28 cellular contexts compared by ENCODE assay signal in genomic region chr9:130610862-130611689, GRCh38. TPM values are rescaled to one million over a fixed set of nuclear protein-coding genes. Genes with fewer than 3 reads are reported as not detected.
DNase-seq lines count a peak whose midpoint lies in the region; ATAC-seq and TF ChIP-seq lines count a peak whose summit lies in the region.
"Had no signal": no experiment of that assay in that cellular context is flagged by ENCODE, and none has a peak within 500 bp of the region (broad histone marks: within the 10 kb centered on the region; RNA-seq: fewer than 3 reads in every experiment).

No MANE protein-coding gene starts in this region.

- H3K27ac Mint-ChIP-seq in T-helper 17 cell: peak overlapping the region; percentile 69
- H3K27ac Mint-ChIP-seq in endodermal cell: peak overlapping the region; percentile 24
- H3K27ac Mint-ChIP-seq: activated CD8-positive, alpha-beta T cell treated with anti-CD3 and anti-CD28 coated beads for 36 hours; activated T-helper 17 cell treated with anti-CD3 and anti-CD28 coated beads, Interleukin-2, amount 50 U/mL, for 72 hours; immature natural killer cell; mesothelial cell of epicardium; T-cell had no signal

- intact Hi-C loops in left ventricle myocardium inferior (cut with micrococcal nuclease): no loop called here

- H3K27ac ChIP-seq in endodermal cell (ENCODE audit: low read depth, low read length): no peak overlapping the region
- no peak overlapping the region for H3K27ac ChIP-seq in left ventricle myocardium inferior (replicated peaks)
- H3K27ac ChIP-seq: C4-2B, SJSA1, tibial nerve had no signal

- TF ChIP-seq CTCF in endodermal cell (conservative IDR thresholded peaks at IDR 0.05) (no peak), left ventricle myocardium inferior (IDR thresholded peaks at IDR 0.05; ENCODE audit: borderline replicate concordance) (no peak)

- peaks cover 72% of the 10 kb centered on the region for H3K36me3 ChIP-seq in endodermal cell (ENCODE audit: control insufficient read depth, insufficient read depth, low read length)
- H3K36me3 ChIP-seq in left ventricle myocardium inferior: peaks cover 39% of the 10 kb centered on the region

- H3K4me3 Mint-ChIP-seq in T-helper 17 cell (no peak overlapping the region), endodermal cell (no peak overlapping the region)
- H3K4me3 Mint-ChIP-seq: activated CD8-positive, alpha-beta T cell treated with anti-CD3 and anti-CD28 coated beads for 36 hours; activated T-helper 17 cell treated with anti-CD3 and anti-CD28 coated beads, Interleukin-2, amount 50 U/mL, for 72 hours; immature natural killer cell; mesothelial cell of epicardium; naive thymus-derived CD4-positive, alpha-beta T cell; T-cell had no signal

- H3K9me3 ChIP-seq in T-helper 17 cell (ENCODE audit: control insufficient read depth, low read length, poor library complexity, severe bottlenecking) (no peaks in the 10 kb centered on the region), endodermal cell (ENCODE audit: control insufficient read depth, low read length) (no peaks in the 10 kb centered on the region), left ventricle myocardium inferior (replicated peaks) (no peaks in the 10 kb centered on the region)
- H3K9me3 ChIP-seq: SJSA1, tibial nerve had no signal

- H3K27me3 Mint-ChIP-seq in T-helper 17 cell: no peaks in the 10 kb centered on the region
- no peaks in the 10 kb centered on the region for H3K27me3 Mint-ChIP-seq in endodermal cell (ENCODE audit: insufficient read depth)
- H3K27me3 Mint-ChIP-seq: activated CD8-positive, alpha-beta T cell treated with anti-CD3 and anti-CD28 coated beads for 36 hours; activated T-helper 17 cell treated with anti-CD3 and anti-CD28 coated beads, Interleukin-2, amount 50 U/mL, for 72 hours; naive thymus-derived CD4-positive, alpha-beta T cell; T-cell had no signal

- H3K27me3 ChIP-seq in endodermal cell (ENCODE audit: control insufficient read depth, insufficient read depth, low read length, poor library complexity, severe bottlenecking) (no peaks in the 10 kb centered on the region), left ventricle myocardium inferior (ENCODE audit: low read depth) (no peaks in the 10 kb centered on the region)
- H3K27me3 ChIP-seq: SJSA1, tibial nerve had no signal

- H3K4me1 ChIP-seq in endodermal cell (ENCODE audit: control insufficient read depth, insufficient read depth, low read length): no peaks in the 10 kb centered on the region
- peaks cover 49% of the 10 kb centered on the region for H3K4me1 ChIP-seq in left ventricle myocardium inferior
- H3K4me1 ChIP-seq: SJSA1 had no signal

- ATAC-seq in T-helper 17 cell: no peak
- ATAC-seq: activated CD8-positive, alpha-beta T cell treated with anti-CD3 and anti-CD28 coated beads for 36 hours; activated T-helper 17 cell treated with anti-CD3 and anti-CD28 coated beads, Interleukin-2, amount 50 U/mL, for 72 hours; naive thymus-derived CD4-positive, alpha-beta T cell; T-cell had no signal

- no peak overlapping the region for H3K9ac ChIP-seq in endodermal cell (ENCODE audit: extremely low read depth, low read length, poor library complexity, severe bottlenecking)

- no peaks in the 10 kb centered on the region for H3K9me3 Mint-ChIP-seq in endodermal cell
- H3K9me3 Mint-ChIP-seq: activated CD8-positive, alpha-beta T cell treated with anti-CD3 and anti-CD28 coated beads for 36 hours; activated T-helper 17 cell treated with anti-CD3 and anti-CD28 coated beads, Interleukin-2, amount 50 U/mL, for 72 hours; immature natural killer cell; mesothelial cell of epicardium; naive thymus-derived CD4-positive, alpha-beta T cell; T-cell had no signal

- H3K4me3 ChIP-seq in endodermal cell (ENCODE audit: low read length) (no peak overlapping the region), left ventricle myocardium inferior (no peak overlapping the region)
- H3K4me3 ChIP-seq: SJSA1, tibial nerve had no signal

- H3K4me1 Mint-ChIP-seq in T-helper 17 cell (peaks cover 3% of the 10 kb centered on the region), endodermal cell (peaks cover 10% of the 10 kb centered on the region)
- H3K4me1 Mint-ChIP-seq: activated T-helper 17 cell treated with anti-CD3 and anti-CD28 coated beads, Interleukin-2, amount 50 U/mL, for 72 hours; mesothelial cell of epicardium had no signal

- WGBS in endodermal cell (ENCODE audit: insufficient coverage in 1 of 2, insufficient read length in 1 of 2), 2 experiments: 88 to 95% methylated on average over 7 to 8 of the region's 8 CpGs

- DNase-seq in T-helper 17 cell: no peak
- no peak for DNase-seq in endodermal cell
- DNase-seq in left ventricle myocardium inferior: peak; percentile 30
- DNase-seq in superior temporal gyrus (ENCODE audit: extremely low spot score): peak; percentile 36
- DNase-seq in COLO668 (lab: John Stamatoyannopoulos, UW; ENCODE audit: unreplicated experiment): no peak
- DNase-seq in SW480 (ENCODE audit: low spot score): no peak
- DNase-seq in nucleus accumbens (lab: John Stamatoyannopoulos, UW): no peak
- DNase-seq: activated CD4-positive, CD25-positive, alpha-beta regulatory T cell treated with anti-CD3 and anti-CD28 coated beads, Interleukin-2, amount 50 U/mL, for 72 hours; activated CD8-positive, alpha-beta T cell treated with anti-CD3 and anti-CD28 coated beads for 36 hours; activated naive CD4-positive, alpha-beta T cell treated with anti-CD3 and anti-CD28 coated beads, Interleukin-2, amount 50 U/mL, for 16 hours; amniotic stem cell; effector CD4-positive, alpha-beta T cell; erythroblast; hypothalamus; immature natural killer cell; naive thymus-derived CD4-positive, alpha-beta T cell; NCI-H1092 treated with DMSO at 0.1 percent for 48 hours; NCI-H187; NCI-H226; NCI-H748 treated with DMSO at 0.1 percent for 48 hours; occipital lobe; T-cell had no signal

- H3K36me3 Mint-ChIP-seq in T-helper 17 cell (ENCODE audit: low read depth) (peaks cover 3% of the 10 kb centered on the region), endodermal cell (ENCODE audit: low read depth) (peaks cover 60% of the 10 kb centered on the region)

RNA-seq across cellular contexts. Expression of gene FUBP3, which starts 31.7 kb away (rescaled TPM):
- total RNA-seq in T-helper 17 cell (10 to 100 TPM; 30.6 to 33.6 TPM), endodermal cell (10 to 100 TPM; 74.3 to 76.3 TPM), left ventricle myocardium inferior (22.6 TPM)
- 60.9 TPM for polyA plus RNA-seq in endodermal cell (2013, experiment 1 of 2)
- polyA plus RNA-seq in endodermal cell (2013, experiment 2 of 2): 59.4 TPM

RNA-seq across cellular contexts. Expression of gene PRDM12, which starts 53.3 kb away (rescaled TPM):
- total RNA-seq in T-helper 17 cell (not detected), endodermal cell (not detected), left ventricle myocardium inferior (not detected)
- polyA plus RNA-seq in endodermal cell (2013, experiment 1 of 2): 5.8 TPM
- 5.3 TPM for polyA plus RNA-seq in endodermal cell (2013, experiment 2 of 2)
- total RNA-seq: liver; mesothelial cell of epicardium; naive thymus-derived CD4-positive, alpha-beta T cell; occipital lobe; SJSA1; tibial nerve had no signal

Comparison
In these comparisons a context has a peak if more than half of its experiments do, and no peak if none do; other contexts are left out.
1. DNase-seq: peak in left ventricle myocardium inferior (single experiment) and superior temporal gyrus (single experiment); none in T-helper 17 cell (0 of 3), endodermal cell (single experiment), COLO668 (single experiment), SW480 (single experiment) and nucleus accumbens (0 of 56).